8 cellular contexts compared by ENCODE assay signal in the genomic region with DNA sequence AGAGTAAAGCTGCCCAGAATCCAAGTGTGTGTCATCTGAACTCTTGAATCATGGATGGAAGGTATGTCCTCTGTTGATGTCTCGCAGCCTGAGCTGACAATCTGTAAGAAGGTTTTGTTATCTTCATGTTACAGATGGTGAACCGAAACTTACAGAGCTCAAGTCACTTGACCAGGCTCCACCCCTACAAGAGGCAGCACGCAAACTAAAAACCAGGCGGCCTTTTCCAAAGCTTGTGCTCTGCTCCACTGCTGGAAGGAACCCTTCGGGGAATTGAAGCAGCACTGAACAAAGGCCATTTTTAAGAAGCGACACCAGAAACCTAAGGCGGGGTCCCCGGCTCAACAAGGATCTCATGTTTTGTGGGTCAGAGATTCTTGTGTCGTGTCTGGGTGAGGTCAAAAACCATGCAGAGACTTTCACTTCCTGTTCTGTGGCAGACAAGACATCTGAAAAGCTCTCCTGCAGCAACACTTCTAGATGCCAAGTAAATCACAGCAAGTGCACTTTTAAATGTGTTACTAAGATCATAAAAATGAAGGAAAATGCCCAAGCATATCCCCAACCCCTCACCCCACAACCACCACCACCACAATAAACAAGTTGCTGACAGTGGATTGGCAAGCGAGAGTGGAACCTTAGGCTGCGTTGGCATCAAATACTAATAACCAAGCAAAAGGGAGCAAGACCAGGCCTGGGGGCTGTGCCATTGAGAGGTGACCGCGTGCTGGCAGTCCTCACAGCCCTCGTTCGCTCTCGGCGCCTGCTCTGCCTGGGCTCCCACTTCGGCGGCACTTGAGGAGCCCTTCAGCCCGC. TPM values are rescaled to one million over a fixed set of nuclear protein-coding genes. Genes with fewer than 3 reads are reported as not detected.
A peak's percentile ranks its signal among the peaks of the same experiment; 100 is the strongest.
DNase-seq lines count a peak whose midpoint lies in the region; ATAC-seq and TF ChIP-seq lines count a peak whose summit lies in the region.

No MANE protein-coding gene starts in this region.

- no peaks in the 10 kb centered on the region for H3K79me2 ChIP-seq in OCI-LY3 (ENCODE audit: low read length)

- TF ChIP-seq EP300 in tibial nerve (IDR thresholded peaks at IDR 0.05): peak in 1 of 2 donors; percentile 32

- ATAC-seq in GM18870 (IDR thresholded peaks at IDR 0.05; ENCODE audit: unreplicated experiment): peak; percentile 41
- peak; percentile 61 for ATAC-seq in HG02763 (IDR thresholded peaks at IDR 0.05; ENCODE audit: unreplicated experiment)
- ATAC-seq in SK-N-SH treated with all-trans-retinoic acid at 6 μM for 48 hours: no peak

- no peak for TF ChIP-seq POLR2A in tibial nerve (IDR thresholded peaks at IDR 0.05)

- no peak for TF ChIP-seq CTCF in OCI-LY3 (IDR thresholded peaks at IDR 0.05; ENCODE audit: low read depth, low read length)
- no peak for TF ChIP-seq CTCF in tibial nerve (IDR thresholded peaks at IDR 0.05)

- no peaks in the 10 kb centered on the region for H3K27me3 ChIP-seq in OCI-LY3 (ENCODE audit: low read depth, low read length)
- H3K27me3 ChIP-seq in effector memory CD4-positive, alpha-beta T cell (replicated peaks; ENCODE audit: control insufficient read depth, insufficient read depth, low read length, poor library complexity, severe bottlenecking): no peaks in the 10 kb centered on the region
- H3K27me3 ChIP-seq in tibial nerve: no peaks in the 10 kb centered on the region

- H2AFZ ChIP-seq in OCI-LY3 (ENCODE audit: low read depth, low read length): peak overlapping the region; percentile 65; the same call in 1 of the 2 replicates

- WGBS in tibial nerve, 2 donors: 64 to 71% methylated on average over 20 of the region's 20 CpGs

- peak overlapping the region; percentile 67 for H3K4me2 ChIP-seq in OCI-LY3 (ENCODE audit: low read length)

- H3K9me3 ChIP-seq in OCI-LY3 (ENCODE audit: insufficient read depth, low read length) (no peaks in the 10 kb centered on the region), tibial nerve (no peaks in the 10 kb centered on the region)
- no peaks in the 10 kb centered on the region for H3K9me3 ChIP-seq in effector memory CD4-positive, alpha-beta T cell (ENCODE audit: control insufficient read depth, low read length)

- H3K4me1 ChIP-seq in OCI-LY3 (ENCODE audit: low read length) (peaks cover 41% of the 10 kb centered on the region), tibial nerve (peaks cover 0 to 54% (median 17%) of the 10 kb centered on the region in 4 donors)
- peaks cover 38% of the 10 kb centered on the region for H3K4me1 ChIP-seq in effector memory CD4-positive, alpha-beta T cell (ENCODE audit: control insufficient read depth, insufficient read depth, low read length, poor library complexity, severe bottlenecking)

- no peak for DNase-seq in effector memory CD4-positive, alpha-beta T cell
- DNase-seq in tibial nerve (ENCODE audit: low spot score in 2 of 2) (no peak), D341Med (ENCODE audit: low spot score) (no peak), NCI-H1105 (lab: John Stamatoyannopoulos, UW) (no peak)

- H4K20me1 ChIP-seq in OCI-LY3 (ENCODE audit: insufficient read depth, low read length): no peaks in the 10 kb centered on the region

- no peaks in the 10 kb centered on the region for H3K36me3 ChIP-seq in OCI-LY3 (replicated peaks; ENCODE audit: low read depth, low read length)
- H3K36me3 ChIP-seq in effector memory CD4-positive, alpha-beta T cell (ENCODE audit: control insufficient read depth, insufficient read depth, low read length): no peaks in the 10 kb centered on the region
- no peaks in the 10 kb centered on the region for H3K36me3 ChIP-seq in tibial nerve

- peak overlapping the region; percentile 64 for H3K4me3 ChIP-seq in OCI-LY3 (ENCODE audit: low read length)
- H3K4me3 ChIP-seq in effector memory CD4-positive, alpha-beta T cell (ENCODE audit: insufficient read depth, low read depth, low read length, poor library complexity, severe bottlenecking): peak overlapping the region; percentile 31
- no peak overlapping the region for H3K4me3 ChIP-seq in tibial nerve

- H3K9ac ChIP-seq in OCI-LY3 (ENCODE audit: low read length): peak overlapping the region; percentile 62

- H3K27ac ChIP-seq in OCI-LY3 (ENCODE audit: low read length) (peak overlapping the region; percentile 88), tibial nerve (peak overlapping the region in 3 of 4 donors; percentile 43 to 89 (median 62))
- H3K27ac ChIP-seq in effector memory CD4-positive, alpha-beta T cell (ENCODE audit: insufficient read depth, low read length, poor library complexity, severe bottlenecking): peak overlapping the region; percentile 62

TF ChIP-seq in SK-N-SH treated with all-trans-retinoic acid at 6 μM for 48 hours, 23 proteins besides CTCF, POLR2A, EP300 and RAD21:
- TF ChIP-seq PPARA (CRISPR knock-in tag; IDR thresholded peaks at IDR 0.05; ENCODE audit: borderline replicate concordance) (no peak), ZNF70 (CRISPR knock-in tag; IDR thresholded peaks at IDR 0.05) (no peak), BACH2 (CRISPR knock-in tag; IDR thresholded peaks at IDR 0.05; ENCODE audit: borderline replicate concordance) (no peak), CSDC2 (CRISPR knock-in tag; IDR thresholded peaks at IDR 0.05) (no peak), ZNF565 (CRISPR knock-in tag; conservative IDR thresholded peaks at IDR 0.05; ENCODE audit: low read depth) (no peak), ARNTL (CRISPR knock-in tag; IDR thresholded peaks at IDR 0.05; ENCODE audit: borderline replicate concordance, low read depth) (no peak), ZC3H10 (CRISPR knock-in tag; IDR thresholded peaks at IDR 0.05) (no peak), OSR1 (CRISPR knock-in tag; IDR thresholded peaks at IDR 0.05) (no peak), ZFP3 (CRISPR knock-in tag; IDR thresholded peaks at IDR 0.05) (no peak), SNAI2 (CRISPR knock-in tag; IDR thresholded peaks at IDR 0.05) (no peak), ZFP30 (CRISPR knock-in tag; IDR thresholded peaks at IDR 0.05) (no peak), ESRRG (CRISPR knock-in tag; IDR thresholded peaks at IDR 0.05) (no peak), ISL1 (CRISPR knock-in tag; IDR thresholded peaks at IDR 0.05) (no peak), TOX (CRISPR knock-in tag; IDR thresholded peaks at IDR 0.05; ENCODE audit: borderline replicate concordance) (no peak)
- TF ChIP-seq, protein P1, sequence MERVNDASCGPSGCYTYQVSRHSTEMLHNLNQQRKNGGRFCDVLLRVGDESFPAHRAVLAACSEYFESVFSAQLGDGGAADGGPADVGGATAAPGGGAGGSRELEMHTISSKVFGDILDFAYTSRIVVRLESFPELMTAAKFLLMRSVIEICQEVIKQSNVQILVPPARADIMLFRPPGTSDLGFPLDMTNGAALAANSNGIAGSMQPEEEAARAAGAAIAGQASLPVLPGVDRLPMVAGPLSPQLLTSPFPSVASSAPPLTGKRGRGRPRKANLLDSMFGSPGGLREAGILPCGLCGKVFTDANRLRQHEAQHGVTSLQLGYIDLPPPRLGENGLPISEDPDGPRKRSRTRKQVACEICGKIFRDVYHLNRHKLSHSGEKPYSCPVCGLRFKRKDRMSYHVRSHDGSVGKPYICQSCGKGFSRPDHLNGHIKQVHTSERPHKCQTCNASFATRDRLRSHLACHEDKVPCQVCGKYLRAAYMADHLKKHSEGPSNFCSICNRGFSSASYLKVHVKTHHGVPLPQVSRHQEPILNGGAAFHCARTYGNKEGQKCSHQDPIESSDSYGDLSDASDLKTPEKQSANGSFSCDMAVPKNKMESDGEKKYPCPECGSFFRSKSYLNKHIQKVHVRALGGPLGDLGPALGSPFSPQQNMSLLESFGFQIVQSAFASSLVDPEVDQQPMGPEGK (CRISPR knock-in tag; IDR thresholded peaks at IDR 0.05; ENCODE audit: borderline replicate concordance): no peak
- TF ChIP-seq, protein P2, sequence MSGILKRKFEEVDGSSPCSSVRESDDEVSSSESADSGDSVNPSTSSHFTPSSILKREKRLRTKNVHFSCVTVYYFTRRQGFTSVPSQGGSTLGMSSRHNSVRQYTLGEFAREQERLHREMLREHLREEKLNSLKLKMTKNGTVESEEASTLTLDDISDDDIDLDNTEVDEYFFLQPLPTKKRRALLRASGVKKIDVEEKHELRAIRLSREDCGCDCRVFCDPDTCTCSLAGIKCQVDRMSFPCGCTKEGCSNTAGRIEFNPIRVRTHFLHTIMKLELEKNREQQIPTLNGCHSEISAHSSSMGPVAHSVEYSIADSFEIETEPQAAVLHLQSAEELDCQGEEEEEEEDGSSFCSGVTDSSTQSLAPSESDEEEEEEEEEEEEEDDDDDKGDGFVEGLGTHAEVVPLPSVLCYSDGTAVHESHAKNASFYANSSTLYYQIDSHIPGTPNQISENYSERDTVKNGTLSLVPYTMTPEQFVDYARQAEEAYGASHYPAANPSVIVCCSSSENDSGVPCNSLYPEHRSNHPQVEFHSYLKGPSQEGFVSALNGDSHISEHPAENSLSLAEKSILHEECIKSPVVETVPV (CRISPR knock-in tag; IDR thresholded peaks at IDR 0.05): no peak
- TF ChIP-seq, protein P3, sequence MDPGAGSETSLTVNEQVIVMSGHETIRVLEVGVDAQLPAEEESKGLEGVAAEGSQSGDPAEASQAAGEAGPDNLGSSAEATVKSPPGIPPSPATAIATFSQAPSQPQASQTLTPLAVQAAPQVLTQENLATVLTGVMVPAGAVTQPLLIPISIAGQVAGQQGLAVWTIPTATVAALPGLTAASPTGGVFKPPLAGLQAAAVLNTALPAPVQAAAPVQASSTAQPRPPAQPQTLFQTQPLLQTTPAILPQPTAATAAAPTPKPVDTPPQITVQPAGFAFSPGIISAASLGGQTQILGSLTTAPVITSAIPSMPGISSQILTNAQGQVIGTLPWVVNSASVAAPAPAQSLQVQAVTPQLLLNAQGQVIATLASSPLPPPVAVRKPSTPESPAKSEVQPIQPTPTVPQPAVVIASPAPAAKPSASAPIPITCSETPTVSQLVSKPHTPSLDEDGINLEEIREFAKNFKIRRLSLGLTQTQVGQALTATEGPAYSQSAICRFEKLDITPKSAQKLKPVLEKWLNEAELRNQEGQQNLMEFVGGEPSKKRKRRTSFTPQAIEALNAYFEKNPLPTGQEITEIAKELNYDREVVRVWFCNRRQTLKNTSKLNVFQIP (CRISPR knock-in tag; IDR thresholded peaks at IDR 0.05; ENCODE audit: borderline replicate concordance, low read depth): no peak
- TF ChIP-seq, protein P4, sequence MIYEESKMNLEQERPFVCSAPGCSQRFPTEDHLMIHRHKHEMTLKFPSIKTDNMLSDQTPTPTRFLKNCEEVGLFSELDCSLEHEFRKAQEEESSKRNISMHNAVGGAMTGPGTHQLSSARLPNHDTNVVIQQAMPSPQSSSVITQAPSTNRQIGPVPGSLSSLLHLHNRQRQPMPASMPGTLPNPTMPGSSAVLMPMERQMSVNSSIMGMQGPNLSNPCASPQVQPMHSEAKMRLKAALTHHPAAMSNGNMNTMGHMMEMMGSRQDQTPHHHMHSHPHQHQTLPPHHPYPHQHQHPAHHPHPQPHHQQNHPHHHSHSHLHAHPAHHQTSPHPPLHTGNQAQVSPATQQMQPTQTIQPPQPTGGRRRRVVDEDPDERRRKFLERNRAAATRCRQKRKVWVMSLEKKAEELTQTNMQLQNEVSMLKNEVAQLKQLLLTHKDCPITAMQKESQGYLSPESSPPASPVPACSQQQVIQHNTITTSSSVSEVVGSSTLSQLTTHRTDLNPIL (CRISPR knock-in tag; IDR thresholded peaks at IDR 0.05; ENCODE audit: low read depth): no peak

RNA-seq across cellular contexts. Expression of a gene that starts 27.3 kb away (rescaled TPM):
- total RNA-seq in tibial nerve: 10 to 100 TPM; 18.8 to 33.6 (median 25.8) TPM

RNA-seq across cellular contexts. Expression of a gene that starts 41.3 kb away (rescaled TPM):
- 10 to 100 TPM; 20.1 to 22.6 (median 21.2) TPM for total RNA-seq in tibial nerve

RNA-seq across cellular contexts. Expression of a gene that starts 55.7 kb away (rescaled TPM):
- total RNA-seq in tibial nerve: 100 to 1,000 TPM; 130 to 185 (median 155) TPM

Comparison
In these comparisons a context has a peak if more than half of its experiments do, and no peak if none do; other contexts are left out.
1. H3K4me3 ChIP-seq: peak in OCI-LY3 (single experiment) and effector memory CD4-positive, alpha-beta T cell (single experiment); none in tibial nerve (0 of 4).
2. Peak in every context shown above with its lines, with median percentiles within 50 percentile points of each other: H3K27ac ChIP-seq.